ENCODE assay signal across 8 cellular contexts in the genomic region with DNA sequence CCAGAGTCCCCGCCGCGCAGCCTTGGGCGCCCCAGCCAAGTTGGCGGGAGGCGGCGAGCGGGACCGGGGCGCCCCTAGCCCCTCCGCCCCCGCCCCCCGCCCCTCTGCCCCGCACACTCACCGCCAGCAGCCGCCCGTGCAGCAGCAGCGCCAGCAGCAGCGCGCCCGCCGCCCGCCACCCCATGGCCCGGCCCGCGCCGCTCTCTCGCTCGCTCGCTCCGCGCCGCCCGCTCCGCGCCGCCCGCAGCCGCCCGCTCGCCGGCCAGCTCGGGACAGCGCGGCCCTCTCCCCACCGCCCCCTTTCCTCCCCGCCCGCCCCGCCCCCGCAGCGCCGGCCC. TPM values are rescaled to one million over a fixed set of nuclear protein-coding genes. Genes with fewer than 3 reads are reported as not detected.
DNase-seq lines count a peak whose midpoint lies in the region; ATAC-seq and TF ChIP-seq lines count a peak whose summit lies in the region.

TSS of gene HSPG2 (minus strand) at position 277 of the 338 bp plus-strand sequence. CDS start at position 184, 93 bp downstream.

- H3K4me1 ChIP-seq in psoas muscle: peaks cover 54% of the 10 kb centered on the region

- intact Hi-C loops in Right ventricle myocardium superior (cut with DNase I) (loop anchor here (5.0 kb wide), 1 partner anchor 40 kb away; no protein-coding TSS in a partner anchor), psoas muscle (cut with DNase I) (loop anchor here in 1 of 2 donors (5.0 kb wide), 1 partner anchor 35 kb away; no protein-coding TSS in a partner anchor)

- ATAC-seq in GM19463 (IDR thresholded peaks at IDR 0.05; ENCODE audit: unreplicated experiment) (peak; percentile 12), Right ventricle myocardium superior (ENCODE audit: poor library complexity) (no peak), psoas muscle (no peak), HG02840 (IDR thresholded peaks at IDR 0.05; ENCODE audit: low FRiP score, unreplicated experiment) (no peak)

- TF ChIP-seq CTCF in WERI-Rb-1 (IDR thresholded peaks at IDR 0.05; ENCODE audit: low read depth, low read length): no peak
- TF ChIP-seq CTCF in psoas muscle (IDR thresholded peaks at IDR 0.05): no peak

- H3K27me3 ChIP-seq in WERI-Rb-1 (ENCODE audit: insufficient read depth, low read depth, severe bottlenecking): no peaks in the 10 kb centered on the region
- no peaks in the 10 kb centered on the region for H3K27me3 ChIP-seq in psoas muscle (ENCODE audit: insufficient read depth in 3 of 3, low read length in 2 of 3)

- H3K36me3 ChIP-seq in WERI-Rb-1: no peaks in the 10 kb centered on the region
- no peaks in the 10 kb centered on the region for H3K36me3 ChIP-seq in psoas muscle (ENCODE audit: insufficient read depth in 1 of 2, low read depth in 1 of 2)

- H3K4me3 ChIP-seq in WERI-Rb-1 (ENCODE audit: low read depth, low read length): peak within 1 kb of the TSS; percentile 63
- H3K4me3 ChIP-seq in psoas muscle: peak within 1 kb of the TSS; percentile 82

- H3K27ac ChIP-seq in WERI-Rb-1 (peak within 1 kb of the TSS; percentile 81), psoas muscle (peak within 1 kb of the TSS; percentile 82)

- no peaks in the 10 kb centered on the region for H3K9me3 ChIP-seq in WERI-Rb-1 (ENCODE audit: severe bottlenecking)
- no peaks in the 10 kb centered on the region for H3K9me3 ChIP-seq in psoas muscle

- no peak for DNase-seq in WERI-Rb-1
- no peak for DNase-seq in Right ventricle myocardium superior
- no peak for DNase-seq in psoas muscle
- DNase-seq in DMS 273 treated with DMSO at 0.1 percent for 48 hours (lab: John Stamatoyannopoulos, UW): no peak
- no peak for DNase-seq in SK-N-DZ (ENCODE audit: low spot score)
- DNase-seq in EL: no peak

- WGBS in psoas muscle, 3 donors: 0 to 1% (median 0%) methylated on average over 1 to 50 of the region's 52 CpGs

RNA-seq across cellular contexts. Expression of gene HSPG2, which starts in this region (rescaled TPM):
- 263 TPM for total RNA-seq in Right ventricle myocardium superior
- total RNA-seq in psoas muscle: 100 to 1,000 TPM; 102 to 168 (median 135) TPM
- polyA plus RNA-seq in psoas muscle: 10 to 100 TPM; 24.5 to 74.8 (median 43.8) TPM
- polyA plus RNA-seq in SK-N-DZ (2014; cell fraction: cytosol; rRNA removed): 5.1 and 6.8 TPM in 2 replicates
- 9.6 and 12.8 TPM in 2 replicates for polyA plus RNA-seq in SK-N-DZ (2014; cell fraction: nucleus; rRNA removed)
